ENCODE assay signal across 28 cellular contexts in the genomic region with DNA sequence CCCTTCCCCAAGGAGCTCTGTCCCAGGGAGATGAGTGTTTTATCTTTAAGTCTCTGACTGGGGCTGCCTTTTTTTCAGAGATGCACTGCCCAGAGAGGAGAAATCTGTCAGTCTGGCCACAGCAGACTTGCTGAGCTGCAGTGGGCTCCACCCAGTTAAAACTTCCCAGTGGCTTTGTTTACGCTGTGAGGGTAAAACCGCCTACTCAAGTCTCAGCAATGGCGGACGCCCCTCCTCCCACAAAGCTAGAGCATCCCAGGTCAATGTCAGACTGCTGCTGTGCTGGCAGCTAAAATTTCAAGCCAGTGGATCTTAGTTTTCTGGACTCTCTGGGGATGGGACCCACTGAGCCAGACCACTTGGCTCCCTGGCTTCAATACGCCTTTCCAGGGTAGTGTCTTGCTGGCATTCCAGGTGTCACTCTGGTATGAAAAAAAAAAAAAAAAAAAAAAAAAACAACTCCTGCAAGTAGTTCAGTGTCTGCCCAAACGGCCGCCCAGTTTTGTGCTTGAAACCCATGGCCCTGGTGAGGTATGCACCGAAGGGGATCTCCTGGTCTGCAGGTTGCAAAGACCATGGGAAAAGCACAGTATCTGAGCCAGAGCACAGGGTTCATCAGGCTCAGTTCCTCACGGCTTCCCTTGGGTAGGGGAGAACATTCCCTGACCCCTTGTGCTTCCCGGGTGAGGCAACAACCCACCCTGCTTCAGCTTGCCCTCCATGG.
"Had no signal": no experiment of that assay in that cellular context is flagged by ENCODE, and none has a peak within 500 bp of the region (broad histone marks: within the 10 kb centered on the region; RNA-seq: fewer than 3 reads in every experiment).

No MANE protein-coding gene starts in this region.

- H3K4me1 ChIP-seq: esophagus squamous epithelium, gastroesophageal sphincter had no signal

- ATAC-seq: activated T-cell treated with anti-CD3 and anti-CD28 coated beads, Interleukin-2, amount 50 U/mL, for 72 hours; effector memory CD8-positive, alpha-beta T cell; gastroesophageal sphincter; WTC11 had no signal

- H3K4me3 Mint-ChIP-seq: activated CD4-positive, alpha-beta memory T cell treated with anti-CD3 and anti-CD28 coated beads, Interleukin-2, amount 10 ng/mL, durations not matched to agents 7 days and 5 days; activated CD4-positive, alpha-beta T cell treated with anti-CD3 and anti-CD28 coated beads, Interleukin-2, amount 10 ng/mL, durations not matched to agents 7 days and 5 days; activated naive CD8-positive, alpha-beta T cell; activated T-cell treated with anti-CD3 and anti-CD28 coated beads, Interleukin-2, amount 50 U/mL, for 24 hours; activated T-cell treated with anti-CD3 and anti-CD28 coated beads, Interleukin-2, amount 50 U/mL, for 72 hours; central memory CD8-positive, alpha-beta T cell; effector memory CD8-positive, alpha-beta T cell; WTC11 had no signal

- H3K9me3 ChIP-seq: esophagus squamous epithelium had no signal

- H3K27me3 ChIP-seq: brain microvascular endothelial cell, esophagus squamous epithelium, gastroesophageal sphincter had no signal

- H3K27me3 Mint-ChIP-seq: activated CD4-positive, alpha-beta memory T cell treated with anti-CD3 and anti-CD28 coated beads, Interleukin-2, amount 10 ng/mL, durations not matched to agents 7 days and 5 days; activated CD4-positive, alpha-beta T cell treated with anti-CD3 and anti-CD28 coated beads, Interleukin-2, amount 10 ng/mL, durations not matched to agents 7 days and 5 days; activated naive CD8-positive, alpha-beta T cell; activated T-cell treated with anti-CD3 and anti-CD28 coated beads, Interleukin-2, amount 50 U/mL, for 24 hours; central memory CD8-positive, alpha-beta T cell; effector memory CD8-positive, alpha-beta T cell had no signal

- H3K4me3 ChIP-seq: esophagus squamous epithelium, gastroesophageal sphincter had no signal

- H3K27ac Mint-ChIP-seq: activated CD4-positive, alpha-beta memory T cell treated with anti-CD3 and anti-CD28 coated beads, Interleukin-2, amount 10 ng/mL, durations not matched to agents 7 days and 5 days; activated CD4-positive, alpha-beta T cell treated with anti-CD3 and anti-CD28 coated beads, Interleukin-2, amount 10 ng/mL, durations not matched to agents 7 days and 5 days; activated naive CD8-positive, alpha-beta T cell; activated T-cell treated with anti-CD3 and anti-CD28 coated beads, Interleukin-2, amount 50 U/mL, for 24 hours; activated T-cell treated with anti-CD3 and anti-CD28 coated beads, Interleukin-2, amount 50 U/mL, for 72 hours; effector memory CD8-positive, alpha-beta T cell; WTC11 had no signal

- H3K4me1 Mint-ChIP-seq: activated CD4-positive, alpha-beta memory T cell treated with anti-CD3 and anti-CD28 coated beads, Interleukin-2, amount 10 ng/mL, durations not matched to agents 7 days and 5 days; activated CD4-positive, alpha-beta T cell treated with anti-CD3 and anti-CD28 coated beads, Interleukin-2, amount 10 ng/mL, durations not matched to agents 7 days and 5 days; central memory CD8-positive, alpha-beta T cell; WTC11 had no signal

- H3K27ac ChIP-seq: brain microvascular endothelial cell, epithelial cell of prostate, esophagus squamous epithelium, gastroesophageal sphincter, VCaP had no signal

- H3K36me3 ChIP-seq: brain microvascular endothelial cell, esophagus squamous epithelium, gastroesophageal sphincter had no signal

- DNase-seq: activated CD4-positive, alpha-beta memory T cell treated with anti-CD3 and anti-CD28 coated beads, Interleukin-2, amount 10 ng/mL, durations not matched to agents 7 days and 5 days; activated CD4-positive, alpha-beta T cell treated with anti-CD3 and anti-CD28 coated beads for 1 hour; activated CD4-positive, alpha-beta T cell treated with anti-CD3 and anti-CD28 coated beads for 4 hours; activated CD4-positive, alpha-beta T cell treated with anti-CD3 and anti-CD28 coated beads, Interleukin-2, amount 10 ng/mL, durations not matched to agents 7 days and 5 days; activated CD4-positive, alpha-beta T cell treated with anti-CD3 and anti-CD28 coated beads, Interleukin-2, amount 50 U/mL, for 4 hours; activated CD8-positive, alpha-beta memory T cell treated with anti-CD3 and anti-CD28 coated beads, Interleukin-2, amount 50 U/mL, for 48 hours; activated gamma-delta T cell treated with Interleukin-2 at 50 U/mL for 16 hours; activated naive CD4-positive, alpha-beta T cell treated with anti-CD3 and anti-CD28 coated beads, Interleukin-2, amount 50 U/mL, for 16 hours; activated naive CD4-positive, alpha-beta T cell treated with Interleukin-2 at 50 U/mL for 16 hours; activated T-cell treated with anti-CD3 and anti-CD28 coated beads for 4 hours; activated T-cell treated with anti-CD3 and anti-CD28 coated beads, Interleukin-2, amount 50 U/mL, for 24 hours; activated T-cell treated with anti-CD3 and anti-CD28 coated beads, Interleukin-2, amount 50 U/mL, for 72 hours; amniotic stem cell; anterior cingulate cortex; brain microvascular endothelial cell; cortex of kidney; dermis blood vessel endothelial cell; effector CD4-positive, alpha-beta T cell; effector memory CD8-positive, alpha-beta T cell; esophagus squamous epithelium; foreskin melanocyte; T-helper 2 cell had no signal

- H3K36me3 Mint-ChIP-seq: activated naive CD8-positive, alpha-beta T cell; WTC11 had no signal
